In genomic region chr2:231394201-231395141, GRCh38 we compare ENCODE assay signal across 8 cellular contexts. TPM values are rescaled to one million over a fixed set of nuclear protein-coding genes. Genes with fewer than 3 reads are reported as not detected.
A peak's percentile ranks its signal among the peaks of the same experiment; 100 is the strongest.
DNase-seq lines count a peak whose midpoint lies in the region; ATAC-seq, FAIRE-seq and TF ChIP-seq lines count a peak whose summit lies in the region.

No MANE protein-coding gene starts in this region.

- ATAC-seq in GM19455 (IDR thresholded peaks at IDR 0.05; ENCODE audit: unreplicated experiment) (peak; percentile 58), HG03457 (IDR thresholded peaks at IDR 0.05; ENCODE audit: unreplicated experiment) (peak; percentile 56)

- TF ChIP-seq CTCF in bronchial epithelial cell (IDR thresholded peaks at IDR 0.05; ENCODE audit: insufficient read depth, low read length, severe bottlenecking) = peak; percentile 44
- no peak for TF ChIP-seq CTCF in coronary artery (IDR thresholded peaks at IDR 0.05)

- TF ChIP-seq POLR2A in GM12891 (IDR thresholded peaks at IDR 0.05; ENCODE audit: low read depth, low read length) = peak; percentile 84

- FAIRE-seq in GM12891 (lab: Jason Lieb, UNC) = peak; percentile 99
- FAIRE-seq in bronchial epithelial cell (lab: Jason Lieb, UNC) = no peak

- H3K9ac ChIP-seq in rectal smooth muscle tissue (ENCODE audit: low read length) = no peak overlapping the region

- H3K27me3 ChIP-seq in bronchial epithelial cell (ENCODE audit: control insufficient read depth, insufficient read depth, low read length) = peaks cover 2% of the 10 kb centered on the region
- no peaks in the 10 kb centered on the region for H3K27me3 ChIP-seq in rectal smooth muscle tissue (ENCODE audit: control insufficient read depth, insufficient read depth, low read length)

- H3K4me3 ChIP-seq in bronchial epithelial cell (ENCODE audit: low read depth, low read length) (no peak overlapping the region), rectal smooth muscle tissue (ENCODE audit: low read length) (peak overlapping the region; percentile 1), coronary artery (no peak overlapping the region)

- DNase-seq in GM12891 (ENCODE audit: insufficient read length, low spot score) (peak; percentile 84), bronchial epithelial cell (ENCODE audit: low read depth) (no peak), coronary artery (ENCODE audit: low spot score) (no peak), RKO (ENCODE audit: low spot score) (no peak)
- no peak for DNase-seq in central memory CD4-positive, alpha-beta T cell

- H3K27ac ChIP-seq in rectal smooth muscle tissue (ENCODE audit: low read depth, low read length) (no peak overlapping the region), coronary artery (no peak overlapping the region)

- H3K4me1 ChIP-seq in rectal smooth muscle tissue (ENCODE audit: control insufficient read depth, insufficient read depth, low read length) = no peaks in the 10 kb centered on the region

- H3K36me3 ChIP-seq in bronchial epithelial cell (ENCODE audit: control insufficient read depth, insufficient read depth, low read length) (no peaks in the 10 kb centered on the region), rectal smooth muscle tissue (ENCODE audit: control insufficient read depth, insufficient read depth, low read length) (no peaks in the 10 kb centered on the region)

TF ChIP-seq in GM12891, 5 proteins besides CTCF, POLR2A, EP300 and RAD21:
- TF ChIP-seq PAX5 (IDR thresholded peaks at IDR 0.05; ENCODE audit: insufficient read depth, low read length, severe bottlenecking) (no peak), SPI1 (IDR thresholded peaks at IDR 0.05; ENCODE audit: low read depth, low read length) (peak; percentile 58), POU2F2 (IDR thresholded peaks at IDR 0.05; ENCODE audit: low read depth, low read length) (peak; percentile 73; the same call in 1 of the 2 replicates), TAF1 (IDR thresholded peaks at IDR 0.05; ENCODE audit: low read depth, low read length) (peak; percentile 58; the same call in 1 of the 2 replicates), POLR2AphosphoS5 (IDR thresholded peaks at IDR 0.05; ENCODE audit: low read depth, low read length) (peak; percentile 76)

RNA-seq across cellular contexts. Expression of gene B3GNT7, which starts 1.0 kb away (rescaled TPM):
- 2.8 TPM for polyA plus RNA-seq in GM12891 (2012; ENCODE audit: low read depth, missing spikeins)
- total RNA-seq in bronchial epithelial cell = 0.26 and 0.38 TPM in 2 replicates
